8 cellular contexts compared by ENCODE assay signal in the genomic region with DNA sequence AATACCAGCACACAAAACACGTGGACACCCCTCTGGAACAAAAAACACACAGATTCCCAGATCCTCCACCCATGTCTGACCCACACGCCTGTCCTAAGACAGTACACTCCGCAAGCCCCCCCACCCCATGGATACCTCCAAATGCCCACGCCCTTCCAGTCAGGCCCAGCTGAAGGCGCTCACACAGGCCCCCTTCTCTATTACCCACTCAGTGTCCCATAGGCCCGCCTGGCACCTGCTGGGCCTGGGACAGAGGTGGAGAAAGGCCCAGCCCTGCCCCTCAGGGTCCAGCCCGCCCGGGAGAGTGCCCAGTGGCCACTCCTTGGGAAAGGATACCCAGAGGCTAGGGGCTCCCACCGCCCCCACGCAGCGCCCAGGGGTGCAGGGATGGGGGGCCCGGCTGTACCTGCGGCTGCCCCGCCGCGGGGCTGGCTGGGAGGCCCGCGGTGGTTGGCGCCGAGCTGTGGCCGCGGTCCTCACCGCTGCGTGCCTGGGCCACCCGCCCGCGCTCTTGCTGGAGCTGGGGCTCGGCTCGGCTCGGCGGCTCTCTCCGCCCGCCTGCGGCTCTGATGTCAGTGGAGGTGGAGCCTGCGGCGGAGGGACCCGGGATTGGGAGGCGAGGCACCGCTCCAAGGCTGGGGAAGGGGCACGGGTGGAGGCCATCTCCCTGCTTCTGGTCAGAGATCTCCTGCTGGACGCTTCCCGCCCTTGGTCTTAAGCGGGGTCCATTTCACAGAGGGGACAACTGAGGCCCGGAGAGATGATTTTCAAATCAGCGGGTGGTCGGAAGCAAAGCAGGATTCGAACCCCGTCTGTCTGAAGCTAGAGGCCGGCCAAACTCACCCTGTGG. TPM values are rescaled to one million over a fixed set of nuclear protein-coding genes. Genes with fewer than 3 reads are reported as not detected.
DNase-seq lines count a peak whose midpoint lies in the region; ATAC-seq and TF ChIP-seq lines count a peak whose summit lies in the region.

CAMK1 (minus strand) TSS at position 522 of the 850 bp plus-strand sequence. CDS start 2,198 bp downstream, outside the sequence.

- intact Hi-C loops in PC-9 (cut with micrococcal nuclease; ENCODE audit: unreplicated experiment): no loop called here

- H3K36me3 ChIP-seq in PC-9 (ENCODE audit: low read depth): no peaks in the 10 kb centered on the region
- H3K36me3 ChIP-seq in subcutaneous abdominal adipose tissue (ENCODE audit: control insufficient read depth in 5 of 5, insufficient read depth in 5 of 5, low read length in 5 of 5): peaks cover 2 to 14% (median 12%) of the 10 kb centered on the region in 5 donors

- CTCF ChIA-PET in PC-9 (lab: Charles Lee): interaction anchor here (0.6 kb wide), 1 partner anchor 8 kb away, joined by 3 read pairs; no protein-coding TSS in a partner anchor

- H3K4me1 ChIP-seq in PC-9 (replicated peaks; ENCODE audit: insufficient read depth) (no peaks in the 10 kb centered on the region), subcutaneous abdominal adipose tissue (ENCODE audit: control insufficient read depth in 5 of 5, insufficient read depth in 5 of 5, low read length in 5 of 5) (peaks cover 13 to 55% (median 49%) of the 10 kb centered on the region in 5 donors)

- peaks cover 0 to 17% (median 11%) of the 10 kb centered on the region in 3 donors for H3K27me3 Mint-ChIP-seq in naive B cell

- peak within 1 kb of the TSS; percentile 74; the same call in 1 of the 2 replicates for H2AFZ ChIP-seq in PC-9

- H3K9me3 ChIP-seq in PC-9 (ENCODE audit: insufficient read depth, low read depth) (no peaks in the 10 kb centered on the region), subcutaneous abdominal adipose tissue (ENCODE audit: control insufficient read depth in 5 of 5, low read length in 5 of 5) (no peaks in the 10 kb centered on the region)

- no peaks in the 10 kb centered on the region for H4K20me1 ChIP-seq in PC-9 (ENCODE audit: insufficient read depth)

- no peak for TF ChIP-seq CTCF in PC-9 (conservative IDR thresholded peaks at IDR 0.05)
- no peak for TF ChIP-seq CTCF in fibroblast of pulmonary artery (IDR thresholded peaks at IDR 0.05; ENCODE audit: low read length, missing control alignments)

- POLR2A ChIA-PET in PC-9 (lab: Charles Lee; ENCODE audit: unreplicated experiment): interaction anchor here (0.6 kb wide), 1 partner anchor 23 kb away, joined by 13 read pairs; the partner anchor contains the start of gene ARPC4

- BruUV-seq in PC-9 (replicated peaks; lab: Mats Ljungman, UMichigan): no TSS peak

- no peaks in the 10 kb centered on the region for H3K79me2 ChIP-seq in PC-9 (ENCODE audit: low read depth)

- H3K9me2 ChIP-seq in PC-9 (ENCODE audit: insufficient read depth): no peaks in the 10 kb centered on the region

- peak within 1 kb of the TSS; percentile 49; the same call in 1 of the 2 replicates for H3K4me3 ChIP-seq in PC-9
- peak within 1 kb of the TSS; percentile 67 for H3K4me3 ChIP-seq in fibroblast of pulmonary artery (replicated peaks; ENCODE audit: low read depth, low read length)
- peak within 1 kb of the TSS; percentile 69 to 84 (median 81) for H3K4me3 ChIP-seq in subcutaneous abdominal adipose tissue (ENCODE audit: low read depth in 1 of 5, low read length in 5 of 5)

- peak within 1 kb of the TSS; percentile 64 to 93 (median 75) for H3K4me3 Mint-ChIP-seq in naive B cell

- H3K4me2 ChIP-seq in PC-9: peak within 1 kb of the TSS; percentile 71

- no peak within 1 kb of the TSS for H3K27ac ChIP-seq in PC-9
- H3K27ac ChIP-seq in subcutaneous abdominal adipose tissue (ENCODE audit: low read depth, low read length): peak within 1 kb of the TSS; percentile 97

- no peaks in the 10 kb centered on the region for H3K36me3 Mint-ChIP-seq in naive B cell

- ATAC-seq in HG02642 (IDR thresholded peaks at IDR 0.05; ENCODE audit: poor library complexity, unreplicated experiment): peak; percentile 71
- ATAC-seq in naive B cell (ENCODE audit: low read depth in 2 of 2): peak; percentile 92 to 95
- no peak for ATAC-seq in GM18858 (IDR thresholded peaks at IDR 0.05; ENCODE audit: unreplicated experiment)

- peak within 1 kb of the TSS in 4 of 6 donors; percentile 22 to 57 (median 40) for H3K27ac Mint-ChIP-seq in naive B cell

- peaks cover 34 to 43% (median 40%) of the 10 kb centered on the region in 3 donors for H3K4me1 Mint-ChIP-seq in naive B cell

- DNase-seq in ELF-1 (ENCODE audit: low read depth, low spot score) (peak; percentile 73), PC-9 (peak in 1 of 2 experiments; percentile 59), fibroblast of pulmonary artery (ENCODE audit: low read depth) (peak; percentile 65), naive B cell (no peak)
- peak; percentile 87 for DNase-seq in activated effector memory CD4-positive, alpha-beta T cell treated with anti-CD3 and anti-CD28 coated beads, Interleukin-2, amount 50 U/mL, for 16 hours

- no peaks in the 10 kb centered on the region for H3K9me3 Mint-ChIP-seq in naive B cell

- peak within 1 kb of the TSS; percentile 77 to 91 (median 87) for H3K9ac ChIP-seq in subcutaneous abdominal adipose tissue (ENCODE audit: low read length in 5 of 5)

- peaks cover 14% of the 10 kb centered on the region; the same call in 1 of the 2 replicates for H3F3A ChIP-seq in PC-9 (ENCODE audit: insufficient read depth, low read depth)

- H3K27me3 ChIP-seq in PC-9 (ENCODE audit: insufficient read depth, low read depth): peaks cover 7% of the 10 kb centered on the region; the same call in 1 of the 2 replicates
- H3K27me3 ChIP-seq in subcutaneous abdominal adipose tissue (ENCODE audit: control insufficient read depth in 5 of 5, insufficient read depth in 4 of 5, low read length in 5 of 5): no peaks in the 10 kb centered on the region

RNA-seq across cellular contexts. Expression of gene CAMK1, which starts in this region (rescaled TPM):
- total RNA-seq in PC-9 (2021): 2.0 and 3.1 TPM in 2 replicates
- polyA plus RNA-seq in naive B cell (ENCODE audit: low read depth in 6 of 6): 1 to 10 TPM in 3 of 6 donors, under 1 TPM in 2, not detected in 1; 0.26 to 2.3 (median 1.2) TPM
